ENCODE assay signal across 8 cellular contexts in genomic region chr4:83074086-83074704, GRCh38. TPM values are rescaled to one million over a fixed set of nuclear protein-coding genes. Genes with fewer than 3 reads are reported as not detected.
DNase-seq lines count a peak whose midpoint lies in the region; ATAC-seq and TF ChIP-seq lines count a peak whose summit lies in the region.

No MANE protein-coding gene starts in this region.

- H3K9ac ChIP-seq in fibroblast of lung (ENCODE audit: insufficient read depth, low read length) = no peak overlapping the region

- H3K27ac ChIP-seq in fibroblast of lung (ENCODE audit: insufficient read depth, low read length) = no peak overlapping the region

- no peaks in the 10 kb centered on the region for H3K27me3 ChIP-seq in fibroblast of lung (ENCODE audit: control insufficient read depth, insufficient read depth, low read length)

- H3K9me3 ChIP-seq in fibroblast of lung (ENCODE audit: control insufficient read depth, insufficient read depth, low read depth, low read length) = no peaks in the 10 kb centered on the region

- peak overlapping the region; percentile 23 for H3K4me2 ChIP-seq in fibroblast of lung (ENCODE audit: extremely low read depth, insufficient read depth, low read length)

- H4K20me1 ChIP-seq in fibroblast of lung (ENCODE audit: control insufficient read depth, extremely low read depth, insufficient read depth, low read length) = no peaks in the 10 kb centered on the region

- peak; percentile 90 for ATAC-seq in GM19395 (IDR thresholded peaks at IDR 0.05; ENCODE audit: unreplicated experiment)
- ATAC-seq in HG03442 (IDR thresholded peaks at IDR 0.05; ENCODE audit: unreplicated experiment) = peak; percentile 84

- DNase-seq in DMS 273 treated with DMSO at 0.1 percent for 48 hours (lab: John Stamatoyannopoulos, UW) (peak; percentile 5), NCI-H82 (lab: John Stamatoyannopoulos, UW) (peak; percentile 63), fibroblast of lung (ENCODE audit: low read depth in 2 of 2) (peak; percentile 77 to 88), non-pigmented ciliary epithelial cell (ENCODE audit: low read depth) (peak; percentile 68), GOT3 (lab: John Stamatoyannopoulos, UW) (no peak)
- peak; percentile 29 for DNase-seq in activated CD8-positive, alpha-beta memory T cell treated with anti-CD3 and anti-CD28 coated beads, Interleukin-2, amount 50 U/mL, for 4 hours

- H3K36me3 ChIP-seq in fibroblast of lung (ENCODE audit: control insufficient read depth, insufficient read depth, low read length) = no peaks in the 10 kb centered on the region

- peak; percentile 69 to 77 for TF ChIP-seq CTCF in fibroblast of lung (conservative IDR thresholded peaks at IDR 0.05 in 1 of 2, IDR thresholded peaks at IDR 0.05 in 1 of 2; ENCODE audit: low read depth in 1 of 2, low read length in 2 of 2)

- H2AFZ ChIP-seq in fibroblast of lung (ENCODE audit: low read length) = no peak overlapping the region

- H3K4me1 ChIP-seq in fibroblast of lung (ENCODE audit: control insufficient read depth, extremely low read depth, insufficient read depth, low read length) = peaks cover 11% of the 10 kb centered on the region

- H3K4me3 ChIP-seq in fibroblast of lung (replicated peaks in 1 of 4; ENCODE audit: control extremely low read depth in 1 of 4, insufficient read depth in 1 of 4, low read depth in 3 of 4, low read length in 4 of 4) = no peak overlapping the region

- H3K79me2 ChIP-seq in fibroblast of lung (ENCODE audit: control insufficient read depth, insufficient read depth, low read length) = no peaks in the 10 kb centered on the region

RNA-seq across cellular contexts. Expression of gene COPS4, which starts 39.2 kb away (rescaled TPM):
- total RNA-seq in fibroblast of lung = 106 and 128 TPM in 2 replicates
- polyA plus RNA-seq in fibroblast of lung = 82.3 and 92.9 TPM in 2 replicates
- polyA plus RNA-seq in fibroblast of lung (2012) = 64.2 and 68.0 TPM in 2 replicates
- 8.1 and 14.3 TPM in 2 replicates for polyA minus RNA-seq in fibroblast of lung (ENCODE audit: low replicate concordance)

RNA-seq across cellular contexts. Expression of gene PLAC8, which starts 40.3 kb away (rescaled TPM):
- total RNA-seq in fibroblast of lung = under 0.01 and 0.33 TPM in 2 replicates
- polyA plus RNA-seq in fibroblast of lung = 0.29 and 0.79 TPM in 2 replicates
- 0.21 and 0.54 TPM in 2 replicates for polyA plus RNA-seq in fibroblast of lung (2012)
- polyA minus RNA-seq in fibroblast of lung (ENCODE audit: low replicate concordance) = not detected in 2 replicates
